26 cellular contexts compared by ENCODE assay signal in genomic region chr3:127764301-127764700, GRCh38. TPM values are rescaled to one million over a fixed set of nuclear protein-coding genes. Genes with fewer than 3 reads are reported as not detected.
DNase-seq lines count a peak whose midpoint lies in the region; ATAC-seq and TF ChIP-seq lines count a peak whose summit lies in the region.
"Had no signal": no experiment of that assay in that cellular context is flagged by ENCODE, and none has a peak within 500 bp of the region (broad histone marks: within the 10 kb centered on the region; RNA-seq: fewer than 3 reads in every experiment).

No MANE protein-coding gene starts in this region.

- H4K20me1 ChIP-seq in GM23248 (ENCODE audit: insufficient read depth) = no peaks in the 10 kb centered on the region

- 97 to 99% methylated on average over 8 of the region's 8 CpGs for WGBS in GM23248 (ENCODE audit: low coverage in 1 of 2, low lambda C conversion rate in 2 of 2, missing lambda C conversion rate in 2 of 2), 2 experiments
- 67 to 82% (median 81%) methylated on average over 8 of the region's 8 CpGs for WGBS in psoas muscle, 3 donors

- peaks cover 0 to 5% (median 0%) of the 10 kb centered on the region in 7 donors for H3K9me3 Mint-ChIP-seq in CD14-positive monocyte
- H3K9me3 Mint-ChIP-seq: T-helper 2 cell treated with Interferon-gamma antibody and Interleukin-4, amounts not matched to agents 5 μg/mL and 100 μg/mL, for 36 hours had no signal

- H3K27me3 Mint-ChIP-seq in CD14-positive monocyte (ENCODE audit: low read depth in 3 of 3) = peaks cover 7 to 10% (median 9%) of the 10 kb centered on the region in 3 donors

- peak overlapping the region; percentile 13 for H3K4me2 ChIP-seq in GM23248 (ENCODE audit: unreplicated experiment)
- H3K4me2 ChIP-seq: neural progenitor cell had no signal

- peaks cover 0 to 9% of the 10 kb centered on the region in 2 donors for H3K36me3 Mint-ChIP-seq in CD14-positive monocyte
- H3K36me3 Mint-ChIP-seq: neural progenitor cell had no signal

- peaks cover 48% of the 10 kb centered on the region for H3K79me2 ChIP-seq in GM23248 (ENCODE audit: insufficient read depth)

- H3K36me3 ChIP-seq in GM23248 (ENCODE audit: low read depth) (0 out of 2 replicates have a peak, but pooled peaks cover 5% of the 10 kb centered on the region), psoas muscle (ENCODE audit: insufficient read depth in 1 of 2, low read depth in 1 of 2) (peaks cover 0 to 5% of the 10 kb centered on the region in 2 donors)
- H3K36me3 ChIP-seq: neural progenitor cell had no signal

- intact Hi-C loops in CD14-positive monocyte (cut with micrococcal nuclease) = no loop called here
- intact Hi-C loops in psoas muscle (cut with DNase I) = loop anchor here in 1 of 2 donors (5.0 kb wide), 1 partner anchor 53 kb away; no protein-coding TSS in a partner anchor

- no peaks in the 10 kb centered on the region for H3K9me2 ChIP-seq in GM23248 (ENCODE audit: insufficient read depth)

- H3K4me1 ChIP-seq in GM23248 (ENCODE audit: insufficient read depth) = peaks cover 34% of the 10 kb centered on the region
- peaks cover 56% of the 10 kb centered on the region for H3K4me1 ChIP-seq in psoas muscle

- peaks cover 41% of the 10 kb centered on the region for H3F3A ChIP-seq in GM23248 (ENCODE audit: insufficient read depth)

- peak overlapping the region; percentile 25; the same call in 1 of the 2 replicates for H3K9ac ChIP-seq in GM23248
- H3K9ac ChIP-seq: neural progenitor cell had no signal

- in situ Hi-C loops in GM23248 (cut with MboI) = no loop called here

- peak overlapping the region in 1 of 7 donors; percentile 55 for H3K27ac Mint-ChIP-seq in CD14-positive monocyte
- H3K27ac Mint-ChIP-seq: activated naive CD4-positive, alpha-beta T cell treated with anti-CD3 and anti-CD28 coated beads, Interleukin-2, amount 50 U/mL, for 72 hours; neural progenitor cell had no signal

- H3K4me3 ChIP-seq in GM23248 (no peak overlapping the region), psoas muscle (no peak overlapping the region)
- H3K4me3 ChIP-seq: neural progenitor cell had no signal

- H3K27ac ChIP-seq in GM23248 = peak overlapping the region; percentile 50
- peak overlapping the region; percentile 2 for H3K27ac ChIP-seq in angular gyrus (ENCODE audit: low read depth, low read length)
- peak overlapping the region; percentile 83 for H3K27ac ChIP-seq in psoas muscle
- H3K27ac ChIP-seq: HL-60, neural progenitor cell had no signal

- H3K4me1 Mint-ChIP-seq in CD14-positive monocyte = peaks cover 69% of the 10 kb centered on the region

- no peaks in the 10 kb centered on the region for H3K27me3 ChIP-seq in GM23248 (replicated peaks; ENCODE audit: insufficient read depth)
- H3K27me3 ChIP-seq in psoas muscle (ENCODE audit: insufficient read depth in 3 of 3, low read length in 2 of 3) = no peaks in the 10 kb centered on the region
- H3K27me3 ChIP-seq: neural progenitor cell had no signal

- no peaks in the 10 kb centered on the region for H3K9me3 ChIP-seq in GM23248 (ENCODE audit: low read depth)
- H3K9me3 ChIP-seq in psoas muscle = no peaks in the 10 kb centered on the region

- DNase-seq in CD14-positive monocyte (ENCODE audit: low spot score) (peak; percentile 7), GM23248 (no peak), psoas muscle (no peak), NCI-H345 (lab: John Stamatoyannopoulos, UW) (no peak), NCI-H1105 treated with DMSO at 0.1 percent for 48 hours (lab: John Stamatoyannopoulos, UW) (no peak)
- DNase-seq: activated CD4-positive, alpha-beta T cell treated with anti-CD3 and anti-CD28 coated beads for 1 hour; activated effector memory CD4-positive, alpha-beta T cell treated with Interleukin-2 at 50 U/mL for 16 hours; COR-L47; effector CD4-positive, alpha-beta T cell; KG1; MM.1S; NCI-H1417; NCI-H2081; NCI-H748 treated with DMSO at 0.1 percent for 48 hours; SIG-M5; stimulated activated CD4-positive, alpha-beta T cell treated with anti-CD3 and anti-CD28 coated beads, Interleukin-12 subunit alpha, Interleukin-12 subunit beta, amount 100 ng/mL, for 4 hours; stimulated activated CD4-positive, alpha-beta T cell treated with anti-CD3 and anti-CD28 coated beads, Interleukin-2, amount 100 ng/mL, for 48 hours; trophoblast cell had no signal

- ATAC-seq in psoas muscle (no peak), GM18498 (IDR thresholded peaks at IDR 0.05; ENCODE audit: unreplicated experiment) (no peak), GM19455 (IDR thresholded peaks at IDR 0.05; ENCODE audit: unreplicated experiment) (no peak)
- ATAC-seq: sciatic nerve had no signal

- no peak overlapping the region for H2AFZ ChIP-seq in GM23248
- H2AFZ ChIP-seq: neural progenitor cell had no signal

- no peak overlapping the region for H3K4me3 Mint-ChIP-seq in CD14-positive monocyte
- H3K4me3 Mint-ChIP-seq: neural progenitor cell; T-helper 2 cell treated with Interferon-gamma antibody and Interleukin-4, amounts not matched to agents 5 μg/mL and 100 μg/mL, for 36 hours had no signal

- TF ChIP-seq CTCF in CD14-positive monocyte (IDR thresholded peaks at IDR 0.05) (no peak), psoas muscle (IDR thresholded peaks at IDR 0.05) (no peak)

RNA-seq across cellular contexts. Expression of gene MGLL, which starts 58.0 kb away (rescaled TPM):
- polyA plus RNA-seq in CD14-positive monocyte (1 to 10 TPM; 4.4 to 10.0 TPM), GM23248 (2016; fragmentation: Nextera tagmentation; extraction: Ambion mirVana) (184 and 194 TPM in 2 replicates), psoas muscle (10 to 100 TPM; 32.8 to 64.9 (median 47.5) TPM)
- total RNA-seq in GM23248 (2014; rRNA removed; shearing (Covaris generic)) = 58.7 and 59.2 TPM in 2 replicates
- 10 to 100 TPM; 53.7 to 85.6 (median 63.2) TPM for total RNA-seq in psoas muscle

Comparison
In these comparisons a context has a peak if more than half of its experiments do, and no peak if none do; other contexts are left out.
1. H3K27ac ChIP-seq: peak in every context shown above with its lines; median percentile 83 in psoas muscle; 50 in GM23248; 2 in angular gyrus.